ENCODE assay signal across 1 cellular context in genomic region chr2:79393806-79394484, GRCh38.
A peak's percentile ranks its signal among the peaks of the same experiment; 100 is the strongest.
TF ChIP-seq lines count a peak whose summit lies in the region.

No MANE protein-coding gene starts in this region.

TF ChIP-seq in HepG2, 621 proteins besides CTCF, POLR2A, EP300 and RAD21 (continued from another document and continues in another):
- TF ChIP-seq HMGXB3 (CRISPR knock-in tag; IDR thresholded peaks at IDR 0.05; ENCODE audit: borderline replicate concordance): 0 out of 2 replicates have a peak, but pooled peaks have one; percentile 48
- TF ChIP-seq MBNL3 (CRISPR knock-in tag; conservative IDR thresholded peaks at IDR 0.05): no peak
- TF ChIP-seq ZFP36L1 (CRISPR knock-in tag; IDR thresholded peaks at IDR 0.05): peak; percentile 64; the same call in 1 of the 2 replicates
- TF ChIP-seq ZKSCAN8 (CRISPR knock-in tag; IDR thresholded peaks at IDR 0.05; ENCODE audit: borderline replicate concordance): peak; percentile 39; the same call in 1 of the 2 replicates
- no peak for TF ChIP-seq ZNF557 (CRISPR knock-in tag; IDR thresholded peaks at IDR 0.05)
- TF ChIP-seq TFAP4 (IDR thresholded peaks at IDR 0.05; ENCODE audit: borderline replicate concordance, low read depth): peak; percentile 49; the same call in 1 of the 2 replicates
- no peak for TF ChIP-seq SETDB1 (CRISPR knock-in tag; IDR thresholded peaks at IDR 0.05; ENCODE audit: borderline replicate concordance)
- no peak for TF ChIP-seq ZNF615 (CRISPR knock-in tag; IDR thresholded peaks at IDR 0.05; ENCODE audit: borderline replicate concordance)
- TF ChIP-seq MXD3 (CRISPR knock-in tag; IDR thresholded peaks at IDR 0.05): no peak
- no peak for TF ChIP-seq ZNF878 (CRISPR knock-in tag; IDR thresholded peaks at IDR 0.05)
- TF ChIP-seq KIAA2018 (CRISPR knock-in tag; IDR thresholded peaks at IDR 0.05; ENCODE audit: borderline replicate concordance): no peak
- no peak for TF ChIP-seq KLF12 (CRISPR knock-in tag; IDR thresholded peaks at IDR 0.05; ENCODE audit: borderline replicate concordance)
- peak; percentile 59; the same call in 1 of the 2 replicates for TF ChIP-seq RERE (CRISPR knock-in tag; IDR thresholded peaks at IDR 0.05; ENCODE audit: low read depth)
- no peak for TF ChIP-seq ZNF775 (CRISPR knock-in tag; IDR thresholded peaks at IDR 0.05; ENCODE audit: borderline replicate concordance)
- TF ChIP-seq SP2 (CRISPR knock-in tag; IDR thresholded peaks at IDR 0.05): no peak
- no peak for TF ChIP-seq MAFK (conservative IDR thresholded peaks at IDR 0.05 in 1 of 2, IDR thresholded peaks at IDR 0.05 in 1 of 2; ENCODE audit: low read length in 2 of 2)
- no peak for TF ChIP-seq ZNF251 (CRISPR knock-in tag; IDR thresholded peaks at IDR 0.05)
- no peak for TF ChIP-seq ZNF691 (CRISPR knock-in tag; IDR thresholded peaks at IDR 0.05; ENCODE audit: borderline replicate concordance, low read depth)
- TF ChIP-seq SMARCC2 (IDR thresholded peaks at IDR 0.05): no peak
- peak; percentile 63; the same call in 1 of the 2 replicates for TF ChIP-seq SAP130 (CRISPR knock-in tag; IDR thresholded peaks at IDR 0.05; ENCODE audit: low read depth)
- no peak for TF ChIP-seq RFX5 (IDR thresholded peaks at IDR 0.05; ENCODE audit: low read depth, low read length)
- no peak for TF ChIP-seq SKIL (CRISPR knock-in tag; IDR thresholded peaks at IDR 0.05; ENCODE audit: borderline replicate concordance)
- TF ChIP-seq CENPX (CRISPR knock-in tag; IDR thresholded peaks at IDR 0.05): no peak
- no peak for TF ChIP-seq SMAD1 (CRISPR knock-in tag; IDR thresholded peaks at IDR 0.05; ENCODE audit: borderline replicate concordance, low read depth)
- 0 out of 2 replicates have a peak, but pooled peaks have one; percentile 4 for TF ChIP-seq CEBPB (IDR thresholded peaks at IDR 0.05; ENCODE audit: borderline replicate concordance, low read depth, low read length)
- TF ChIP-seq TCF7 (IDR thresholded peaks at IDR 0.05; ENCODE audit: low read depth): peak; percentile 56; the same call in 1 of the 2 replicates
- no peak for TF ChIP-seq ZNF17 (CRISPR knock-in tag; IDR thresholded peaks at IDR 0.05)
- TF ChIP-seq NBN (conservative IDR thresholded peaks at IDR 0.05): no peak
- no peak for TF ChIP-seq TEF (CRISPR knock-in tag; IDR thresholded peaks at IDR 0.05)
- TF ChIP-seq ZMYM2 (CRISPR knock-in tag; IDR thresholded peaks at IDR 0.05): no peak
